Comparison of ENCODE assay signal across 8 cellular contexts in the genomic region with DNA sequence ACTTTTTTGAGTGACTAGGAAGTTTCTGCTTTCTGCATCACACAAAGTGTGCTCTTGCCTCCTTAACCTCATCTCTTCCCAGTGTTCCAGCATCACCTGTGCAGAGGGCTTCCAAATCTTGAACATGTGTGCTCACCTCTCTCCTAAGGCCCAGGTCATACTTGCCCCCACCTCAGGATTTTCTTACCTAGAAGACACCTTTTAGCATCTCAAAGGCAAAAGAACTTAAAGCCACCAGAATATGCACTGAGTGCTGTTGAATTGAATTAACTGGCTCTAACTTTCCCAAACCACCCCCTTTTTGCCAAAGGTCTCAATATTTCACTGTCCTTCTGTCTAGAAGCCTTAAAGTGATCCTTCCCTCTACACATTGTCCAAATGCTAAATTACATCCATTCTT.
"Had no signal": no experiment of that assay in that cellular context is flagged by ENCODE, and none has a peak within 500 bp of the region (broad histone marks: within the 10 kb centered on the region; RNA-seq: fewer than 3 reads in every experiment).

No MANE protein-coding gene starts in this region.

- H3K4me1 ChIP-seq: HAP-1 had no signal

- DNase-seq: GOT3, HFFc6, KBM-7 had no signal

- H3K27ac Mint-ChIP-seq: HFFc6, IgD-negative memory B cell had no signal

- H3K9me3 ChIP-seq: HAP-1 had no signal

- H3K4me3 ChIP-seq: HAP-1 had no signal

- H3K36me3 ChIP-seq: HAP-1 had no signal

- H3K27ac ChIP-seq: HL-60 had no signal

- FAIRE-seq: H54, HepG2 had no signal

- H3K4me1 Mint-ChIP-seq: IgD-negative memory B cell had no signal

- H3K4me3 Mint-ChIP-seq: HFFc6, IgD-negative memory B cell had no signal

- H3K27me3 Mint-ChIP-seq: IgD-negative memory B cell had no signal
